In the genomic region with DNA sequence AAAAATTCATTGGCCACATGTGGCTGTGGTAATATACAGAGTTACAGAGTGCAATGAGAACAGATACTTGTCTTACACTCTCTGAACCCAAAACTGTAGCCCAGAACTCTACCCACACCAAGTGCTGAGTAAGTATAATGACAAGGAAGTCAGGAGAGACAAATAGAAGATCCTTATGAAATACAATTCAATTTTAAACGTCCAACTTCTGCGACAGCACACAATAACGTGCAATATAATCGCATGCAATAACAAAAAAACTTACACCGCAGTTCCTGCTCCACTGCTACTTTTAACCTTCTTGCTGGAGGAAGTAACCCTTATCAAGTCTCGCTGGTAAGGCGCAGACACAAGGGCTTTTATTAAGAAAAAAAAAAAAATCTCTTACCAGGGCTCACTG, we compare ENCODE assay signal across 8 cellular contexts. TPM values are rescaled to one million over a fixed set of nuclear protein-coding genes. Genes with fewer than 3 reads are reported as not detected.
A peak's percentile ranks its signal among the peaks of the same experiment; 100 is the strongest.
DNase-seq lines count a peak whose midpoint lies in the region; ATAC-seq and TF ChIP-seq lines count a peak whose summit lies in the region.

No MANE protein-coding gene starts in this region.

- H4K20me1 ChIP-seq in PC-3 (ENCODE audit: low read length) = no peaks in the 10 kb centered on the region

- H3K36me3 ChIP-seq in PC-3 (ENCODE audit: low read depth, low read length) (no peaks in the 10 kb centered on the region), endodermal cell (ENCODE audit: control insufficient read depth, insufficient read depth, low read length) (peaks cover 27% of the 10 kb centered on the region), parathyroid adenoma (ENCODE audit: control insufficient read depth, insufficient read depth, low read length) (no peaks in the 10 kb centered on the region)

- ATAC-seq in PC-3 (no peak), HG02678 (IDR thresholded peaks at IDR 0.05; ENCODE audit: unreplicated experiment) (no peak)

- WGBS in endodermal cell (ENCODE audit: insufficient coverage in 1 of 2, insufficient read length in 1 of 2), 2 experiments = 72 to 84% methylated on average over 6 to 7 of the region's 7 CpGs

- peak overlapping the region; percentile 90 for H3K27ac Mint-ChIP-seq in endodermal cell

- H2AFZ ChIP-seq in PC-3 (ENCODE audit: low read length) = 0 out of 2 replicates have a peak overlapping the region, but pooled peaks have one; percentile 93
- H2AFZ ChIP-seq in parathyroid adenoma = no peak overlapping the region

- H3K79me2 ChIP-seq in PC-3 (ENCODE audit: low read length) (peaks cover 55% of the 10 kb centered on the region), parathyroid adenoma (peaks cover 27% of the 10 kb centered on the region)

- peak overlapping the region; percentile 78 for H3K4me3 Mint-ChIP-seq in endodermal cell

- POLR2A ChIA-PET in PC-3 (lab: Charles Lee; ENCODE audit: unreplicated experiment) = no interaction called here

- H3K4me1 ChIP-seq in PC-3 (ENCODE audit: insufficient read depth, low read length) (no peaks in the 10 kb centered on the region), endodermal cell (ENCODE audit: control insufficient read depth, insufficient read depth, low read length) (no peaks in the 10 kb centered on the region), parathyroid adenoma (peaks cover 8% of the 10 kb centered on the region)

- no peak for DNase-seq in PC-3
- DNase-seq in endodermal cell = no peak
- DNase-seq in stimulated activated naive CD4-positive, alpha-beta T cell treated with Interleukin-2 at 50 U/mL for 16 hours (lab: John Stamatoyannopoulos, UW) = no peak
- DNase-seq in HPDE6-E6E7 (ENCODE audit: extremely low spot score) = no peak
- no peak for DNase-seq in HuH-7.5 (ENCODE audit: low spot score)

- no peaks in the 10 kb centered on the region for H3K27me3 Mint-ChIP-seq in endodermal cell (ENCODE audit: insufficient read depth)

- H3K36me3 Mint-ChIP-seq in endodermal cell (ENCODE audit: low read depth) = peaks cover 10% of the 10 kb centered on the region

- H3K4me3 ChIP-seq in GM08714 (ENCODE audit: low read length) (peak overlapping the region; percentile 100), PC-3 (ENCODE audit: low read length) (peak overlapping the region; percentile 98), endodermal cell (ENCODE audit: low read length) (peak overlapping the region; percentile 96), parathyroid adenoma (ENCODE audit: low read depth, low read length) (peak overlapping the region; percentile 90)

- H3K9me3 ChIP-seq in PC-3 (ENCODE audit: low read length) (no peaks in the 10 kb centered on the region), endodermal cell (ENCODE audit: control insufficient read depth, low read length) (no peaks in the 10 kb centered on the region), parathyroid adenoma (ENCODE audit: control insufficient read depth, low read length) (no peaks in the 10 kb centered on the region)

- no peaks in the 10 kb centered on the region for H3F3A ChIP-seq in PC-3 (ENCODE audit: low read length, unreplicated experiment)

- peaks cover 11% of the 10 kb centered on the region for H3K4me1 Mint-ChIP-seq in endodermal cell

- no peaks in the 10 kb centered on the region for H3K27me3 ChIP-seq in PC-3 (ENCODE audit: low read length)
- H3K27me3 ChIP-seq in endodermal cell (ENCODE audit: control insufficient read depth, insufficient read depth, low read length, poor library complexity, severe bottlenecking) = no peaks in the 10 kb centered on the region
- no peaks in the 10 kb centered on the region for H3K27me3 ChIP-seq in parathyroid adenoma (ENCODE audit: control insufficient read depth, insufficient read depth, low read length)

- CTCF ChIA-PET in PC-3 (lab: Charles Lee) = no interaction called here

- H3K4me2 ChIP-seq in PC-3 (ENCODE audit: low read length) = peak overlapping the region; percentile 99
- peak overlapping the region; percentile 76 for H3K4me2 ChIP-seq in parathyroid adenoma (ENCODE audit: low read length)

- H3K9ac ChIP-seq in PC-3 (ENCODE audit: low read length) (peak overlapping the region; percentile 95), endodermal cell (ENCODE audit: extremely low read depth, low read length, poor library complexity, severe bottlenecking) (peak overlapping the region; percentile 93), parathyroid adenoma (no peak overlapping the region)

- intact Hi-C loops in PC-3 (cut with micrococcal nuclease) = no loop called here

- H3K27ac ChIP-seq in PC-3 (ENCODE audit: low read length) = no peak overlapping the region
- H3K27ac ChIP-seq in endodermal cell (ENCODE audit: low read depth, low read length) = no peak overlapping the region
- H3K27ac ChIP-seq in parathyroid adenoma = peak overlapping the region; percentile 58

- BruUV-seq in PC-3 (replicated peaks; lab: Mats Ljungman, UMichigan) = no TSS peak

- H3K9me3 Mint-ChIP-seq in endodermal cell = no peaks in the 10 kb centered on the region

- TF ChIP-seq CTCF in PC-3 (conservative IDR thresholded peaks at IDR 0.05; ENCODE audit: low read depth, low read length) (no peak), endodermal cell (conservative IDR thresholded peaks at IDR 0.05) (no peak), parathyroid adenoma (IDR thresholded peaks at IDR 0.05) (no peak)

- no peaks in the 10 kb centered on the region for H3K9me2 ChIP-seq in PC-3 (replicated peaks; ENCODE audit: low read length)

RNA-seq across cellular contexts. Expression of a gene that starts 0.9 kb away (rescaled TPM):
- total RNA-seq in PC-3 (2014; rRNA removed) = 28.0 and 32.1 TPM in 2 replicates
- total RNA-seq in endodermal cell = 10 to 100 TPM; 42.4 to 53.9 TPM
- polyA plus RNA-seq in endodermal cell (2013, experiment 1 of 2) = 52.4 TPM
- polyA plus RNA-seq in endodermal cell (2013, experiment 2 of 2) = 51.3 TPM

RNA-seq across cellular contexts. Expression of a gene that starts 33.3 kb away (rescaled TPM):
- total RNA-seq in PC-3 (2014; rRNA removed) = not detected in 2 replicates
- total RNA-seq in endodermal cell = under 1 TPM; 0.09 to 0.42 TPM
- not detected for polyA plus RNA-seq in endodermal cell (2013, experiment 1 of 2)
- polyA plus RNA-seq in endodermal cell (2013, experiment 2 of 2) = not detected

RNA-seq across cellular contexts. Expression of a gene that starts 41.3 kb away (rescaled TPM):
- 10.0 and 26.7 TPM in 2 replicates for total RNA-seq in PC-3 (2014; rRNA removed)
- 1 to 10 TPM; 8.2 to 8.7 TPM for total RNA-seq in endodermal cell
- 26.6 TPM for polyA plus RNA-seq in endodermal cell (2013, experiment 1 of 2)
- 30.0 TPM for polyA plus RNA-seq in endodermal cell (2013, experiment 2 of 2)
